ENCODE assay signal across 8 cellular contexts in genomic region chr17:40290629-40291296, GRCh38. TPM values are rescaled to one million over a fixed set of nuclear protein-coding genes. Genes with fewer than 3 reads are reported as not detected.
DNase-seq lines count a peak whose midpoint lies in the region; ATAC-seq and TF ChIP-seq lines count a peak whose summit lies in the region.

No MANE protein-coding gene starts in this region.

- peaks cover 34% of the 10 kb centered on the region for H3K4me1 Mint-ChIP-seq in activated naive CD4-positive, alpha-beta T cell treated with anti-CD3 and anti-CD28 coated beads, Interleukin-2, amount 50 U/mL, for 24 hours

- no peaks in the 10 kb centered on the region for H3K9me3 Mint-ChIP-seq in activated naive CD4-positive, alpha-beta T cell treated with anti-CD3 and anti-CD28 coated beads, Interleukin-2, amount 50 U/mL, for 24 hours

- no peak overlapping the region for H3K27ac ChIP-seq in testis

- peak; percentile 70 for TF ChIP-seq CTCF in AG09309 (IDR thresholded peaks at IDR 0.05; ENCODE audit: control insufficient read depth, insufficient read depth, low read depth, low read length, missing control alignments)
- TF ChIP-seq CTCF in testis (IDR thresholded peaks at IDR 0.05), result peak; percentile 45 to 61 (median 56)

- intact Hi-C loops in testis (cut with DNase I; ENCODE audit: low total_unique reads), result no loop called here

- peak overlapping the region; percentile 20 for H3K4me3 Mint-ChIP-seq in activated naive CD4-positive, alpha-beta T cell treated with anti-CD3 and anti-CD28 coated beads, Interleukin-2, amount 50 U/mL, for 24 hours

- DNase-seq in AG09309 (ENCODE audit: low read depth) (peak; percentile 95), GM03348 (ENCODE audit: low spot score) (peak; percentile 74), NCI-H446 treated with DMSO at 0.1 percent for 48 hours (lab: John Stamatoyannopoulos, UW) (peak; percentile 22), inferior parietal cortex (ENCODE audit: extremely low spot score) (peak; percentile 81), testis (peak; percentile 85)

- peak overlapping the region; percentile 19 for H3K27ac Mint-ChIP-seq in activated naive CD4-positive, alpha-beta T cell treated with anti-CD3 and anti-CD28 coated beads, Interleukin-2, amount 50 U/mL, for 24 hours

- no peaks in the 10 kb centered on the region for H3K9me3 ChIP-seq in testis

- no peak for TF ChIP-seq POLR2A in testis (IDR thresholded peaks at IDR 0.05)

- no peaks in the 10 kb centered on the region for H3K36me3 ChIP-seq in testis (ENCODE audit: low read depth, missing control alignments)

- ATAC-seq in GM21390 (IDR thresholded peaks at IDR 0.05; ENCODE audit: unreplicated experiment) (no peak), HG03139 (IDR thresholded peaks at IDR 0.05; ENCODE audit: unreplicated experiment) (no peak)

- peaks cover 7% of the 10 kb centered on the region for H3K36me3 Mint-ChIP-seq in activated naive CD4-positive, alpha-beta T cell treated with anti-CD3 and anti-CD28 coated beads, Interleukin-2, amount 50 U/mL, for 24 hours

- H3K27me3 ChIP-seq in testis, result no peaks in the 10 kb centered on the region

- 59 to 71% methylated on average over 4 of the region's 4 CpGs for whole genome bisulfite sequencing in testis, 2 donors

- H3K27me3 Mint-ChIP-seq in activated naive CD4-positive, alpha-beta T cell treated with anti-CD3 and anti-CD28 coated beads, Interleukin-2, amount 50 U/mL, for 24 hours, result no peaks in the 10 kb centered on the region

- H3K4me3 ChIP-seq in AG09309 (ENCODE audit: control insufficient read depth, low read depth, low read length), result no peak overlapping the region
- no peak overlapping the region for H3K4me3 ChIP-seq in testis

- no peaks in the 10 kb centered on the region for H3K4me1 ChIP-seq in testis

RNA-seq across cellular contexts. Expression of gene CDC6, which starts 3.1 kb away (rescaled TPM):
- 10 to 100 TPM; 12.4 to 22.8 TPM for total RNA-seq in testis
- 14.7 TPM for polyA plus RNA-seq in testis (ENCODE audit: insufficient read depth, low read depth, low replicate concordance)

RNA-seq across cellular contexts. Expression of gene RARA, which starts 18.2 kb away (rescaled TPM):
- total RNA-seq in testis, result 10 to 100 TPM; 65.5 to 66.0 TPM
- polyA plus RNA-seq in testis (ENCODE audit: insufficient read depth, low read depth, low replicate concordance), result 49.8 TPM

Comparison
In these comparisons a context has a peak if more than half of its experiments do, and no peak if none do; other contexts are left out.
1. DNase-seq: peak in every context shown above with its lines; median percentile 95 in AG09309; 85 in testis; 81 in inferior parietal cortex; 74 in GM03348; 22 in NCI-H446 treated with DMSO at 0.1 percent for 48 hours.